In genomic region chr4:47913328-47913727, GRCh38 we compare ENCODE assay signal across 8 cellular contexts. TPM values are rescaled to one million over a fixed set of nuclear protein-coding genes. Genes with fewer than 3 reads are reported as not detected.
DNase-seq lines count a peak whose midpoint lies in the region; ATAC-seq and TF ChIP-seq lines count a peak whose summit lies in the region.

No MANE protein-coding gene starts in this region.

- H3K27me3 ChIP-seq in BE2C (no peaks in the 10 kb centered on the region), HUES48 (ENCODE audit: control insufficient read depth, insufficient read depth, low read length) (no peaks in the 10 kb centered on the region), uterus (no peaks in the 10 kb centered on the region)

- no peak for TF ChIP-seq CTCF in BE2C (IDR thresholded peaks at IDR 0.05; ENCODE audit: low read depth, low read length)
- no peak for TF ChIP-seq CTCF in astrocyte of the cerebellum (IDR thresholded peaks at IDR 0.05; ENCODE audit: low read depth, low read length, missing control alignments)
- TF ChIP-seq CTCF in lower leg skin (IDR thresholded peaks at IDR 0.05) = no peak
- TF ChIP-seq CTCF in uterus (IDR thresholded peaks at IDR 0.05) = no peak

- WGBS in lower leg skin, 2 donors = 14 to 17% methylated on average over 4 of the region's 4 CpGs

- no peak for TF ChIP-seq POLR2A in lower leg skin (IDR thresholded peaks at IDR 0.05)
- TF ChIP-seq POLR2A in uterus (IDR thresholded peaks at IDR 0.05) = no peak

- H3K9ac ChIP-seq in HUES48 (ENCODE audit: low read depth, low read length) = peak overlapping the region; percentile 83

- ATAC-seq in GM21447 (IDR thresholded peaks at IDR 0.05; ENCODE audit: unreplicated experiment) = no peak
- ATAC-seq in GM18498 (IDR thresholded peaks at IDR 0.05; ENCODE audit: unreplicated experiment) = no peak
- no peak for ATAC-seq in HG02678 (IDR thresholded peaks at IDR 0.05; ENCODE audit: unreplicated experiment)

- DNase-seq in BE2C (no peak), astrocyte of the cerebellum (ENCODE audit: low read depth) (no peak), lower leg skin (ENCODE audit: low spot score in 2 of 2) (no peak), uterus (no peak)

- H3K4me1 ChIP-seq in BE2C (no peaks in the 10 kb centered on the region), HUES48 (ENCODE audit: control insufficient read depth, insufficient read depth, low read length) (peaks cover 5% of the 10 kb centered on the region; the same call in 1 of the 2 replicates), uterus (no peaks in the 10 kb centered on the region)

- H3K27ac ChIP-seq in HUES48 (ENCODE audit: low read depth, low read length) (peak overlapping the region; percentile 60), uterus (peak overlapping the region in 1 of 2 donors; percentile 70)

- H3K9me3 ChIP-seq in BE2C (0 out of 2 replicates have a peak, but pooled peaks cover 3% of the 10 kb centered on the region), HUES48 (ENCODE audit: control insufficient read depth, insufficient read depth, low read length) (no peaks in the 10 kb centered on the region), uterus (no peaks in the 10 kb centered on the region)

- intact Hi-C loops in lower leg skin (cut with DNase I; ENCODE audit: low total_unique reads) (no loop called here), uterus (cut with DNase I; ENCODE audit: low total_unique reads) (no loop called here)

- H3K4me3 ChIP-seq in BE2C (ENCODE audit: low read depth, low read length) (peak overlapping the region; percentile 87), HUES48 (ENCODE audit: low read depth, low read length) (peak overlapping the region; percentile 99), astrocyte of the cerebellum (ENCODE audit: low read depth, low read length) (peak overlapping the region; percentile 94), lower leg skin (ENCODE audit: low read depth, poor library complexity, severe bottlenecking) (peak overlapping the region; percentile 82), uterus (peak overlapping the region; percentile 67 to 76)

- in situ Hi-C loops in astrocyte of the cerebellum (cut with HindIII; ENCODE audit: low sequenced_read_pairs) = no loop called here

- peaks cover 12% of the 10 kb centered on the region for H3K36me3 ChIP-seq in BE2C
- peaks cover 36% of the 10 kb centered on the region for H3K36me3 ChIP-seq in HUES48 (ENCODE audit: control insufficient read depth, insufficient read depth, low read length)
- no peaks in the 10 kb centered on the region for H3K36me3 ChIP-seq in uterus

RNA-seq across cellular contexts. Expression of gene NFXL1, which starts 1.1 kb away (rescaled TPM):
- polyA plus RNA-seq in BE2C (2012; ENCODE audit: insufficient read depth, insufficient read length, low read depth) = 7.9 TPM
- total RNA-seq in lower leg skin = 10 to 100 TPM; 10.7 to 33.2 (median 12.5) TPM
- 10 to 100 TPM in 3 of 4 donors, 1 to 10 TPM in 1; 5.9 to 24.9 (median 19.6) TPM for total RNA-seq in uterus
